In the genomic region with DNA sequence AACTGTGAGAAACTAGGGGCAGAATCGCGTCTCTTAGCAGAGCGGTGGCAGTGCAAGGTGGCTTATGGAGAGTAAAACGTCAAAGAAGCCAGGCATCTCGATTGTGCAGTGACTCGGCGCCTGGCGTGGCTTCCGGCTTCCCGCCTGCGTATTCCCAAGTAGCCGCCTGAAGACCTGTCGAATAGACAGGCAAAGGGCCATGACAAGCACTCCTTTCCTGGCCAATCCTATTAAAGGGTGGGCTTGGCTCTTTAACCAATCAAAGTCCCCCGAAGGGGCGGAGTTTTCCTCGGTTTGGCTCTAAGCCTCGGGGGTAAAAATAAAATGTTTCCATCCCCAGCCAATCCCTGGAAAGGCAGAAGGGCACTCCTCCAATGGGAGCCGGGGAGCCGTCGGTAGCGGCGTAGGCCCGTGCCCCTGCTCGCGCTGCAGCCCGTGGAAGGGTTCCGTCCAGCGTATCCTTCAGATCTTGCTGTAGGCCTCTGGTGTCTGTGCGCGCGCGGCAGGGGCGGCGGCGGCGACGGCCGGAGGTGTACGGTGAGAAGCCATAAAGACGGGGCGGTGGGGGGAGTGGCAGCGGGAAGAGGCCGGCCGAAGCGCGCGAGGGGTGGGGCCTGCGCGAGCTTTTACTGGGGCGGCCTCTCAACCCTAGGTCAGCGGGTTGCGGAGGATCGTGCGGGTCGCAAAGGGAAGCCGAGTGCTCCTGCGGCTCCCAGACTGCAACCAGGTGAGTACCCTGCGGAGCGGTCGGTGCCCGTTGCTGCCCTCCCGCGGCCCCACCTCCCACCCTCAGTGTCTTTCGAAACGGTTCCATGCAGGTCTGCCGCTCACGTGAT, we compare ENCODE assay signal across 8 cellular contexts. TPM values are rescaled to one million over a fixed set of nuclear protein-coding genes. Genes with fewer than 3 reads are reported as not detected.
A peak's percentile ranks its signal among the peaks of the same experiment; 100 is the strongest.
DNase-seq lines count a peak whose midpoint lies in the region; TF ChIP-seq lines count a peak whose summit lies in the region.

A gene with protein sequence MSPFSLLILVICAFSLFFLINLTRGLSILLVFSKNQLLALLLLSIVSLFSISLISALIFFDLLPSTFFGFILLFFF (plus strand): TSS at position 395 of the 836 bp plus-strand sequence. CDS start 30,131 bp downstream, outside the sequence.

- no peak within 1 kb of the TSS for H3K23ac ChIP-seq in H9 (ENCODE audit: insufficient read length, low read depth, low read length)

- H4K8ac ChIP-seq in H9 (replicated peaks; ENCODE audit: insufficient read length, low read depth, low read length) = no peak within 1 kb of the TSS

- peaks cover 0 to 4% (median 2%) of the 10 kb centered on the region in 3 experiments; a peak in 4 of 7 replicates for H3K36me3 Mint-ChIP-seq in H9 (ENCODE audit: insufficient read depth in 1 of 3, low read depth in 3 of 3)

- H3K4me1 ChIP-seq in ES-I3 (ENCODE audit: insufficient read depth, low read length) = no peaks in the 10 kb centered on the region; the same call in 1 of the 2 replicates
- H3K4me1 ChIP-seq in H9 (ENCODE audit: insufficient read depth, low read length) = no peaks in the 10 kb centered on the region
- peaks cover 2 to 16% (median 9%) of the 10 kb centered on the region in 5 donors for H3K4me1 ChIP-seq in subcutaneous abdominal adipose tissue (ENCODE audit: control insufficient read depth in 5 of 5, insufficient read depth in 5 of 5, low read length in 5 of 5)

- no peaks in the 10 kb centered on the region for H3K79me2 ChIP-seq in H9 (ENCODE audit: insufficient read depth, low read length)
- H3K79me2 ChIP-seq in neural cell (replicated peaks; ENCODE audit: insufficient read depth, low read length) = peaks cover 8% of the 10 kb centered on the region

- peak within 1 kb of the TSS; percentile 87 to 93 for H3K4me3 Mint-ChIP-seq in H9

- peak within 1 kb of the TSS; percentile 82 for H3K27ac ChIP-seq in H9 (ENCODE audit: insufficient read length, low read depth, low read length)
- peak within 1 kb of the TSS; percentile 84 for H3K27ac ChIP-seq in neural cell (ENCODE audit: low read length)
- H3K27ac ChIP-seq in subcutaneous abdominal adipose tissue (ENCODE audit: low read depth, low read length) = peak within 1 kb of the TSS; percentile 78

- H2AFZ ChIP-seq in H9 (ENCODE audit: low read length) = no peak within 1 kb of the TSS
- peak within 1 kb of the TSS; percentile 51 for H2AFZ ChIP-seq in neural cell (ENCODE audit: low read depth, low read length)

- peaks cover 52 to 66% of the 10 kb centered on the region in 2 experiments for H3K9me3 Mint-ChIP-seq in H9

- H3K23me2 ChIP-seq in H9 (ENCODE audit: insufficient read length, low read depth, low read length, poor library complexity, severe bottlenecking) = peaks cover 5% of the 10 kb centered on the region

- no peaks in the 10 kb centered on the region for H3K79me1 ChIP-seq in H9 (ENCODE audit: insufficient read depth, low read depth, low read length, poor library complexity, severe bottlenecking)

- peak within 1 kb of the TSS; percentile 80 for H3K9ac ChIP-seq in ES-I3 (ENCODE audit: low read depth, low read length)
- H3K9ac ChIP-seq in H9 (ENCODE audit: extremely low read depth, insufficient read length, low read length) = peak within 1 kb of the TSS; percentile 55
- peak within 1 kb of the TSS; percentile 80 for H3K9ac ChIP-seq in neural cell (ENCODE audit: low read length)
- peak within 1 kb of the TSS; percentile 25 to 70 (median 67) for H3K9ac ChIP-seq in subcutaneous abdominal adipose tissue (ENCODE audit: low read length in 5 of 5)

- no peak within 1 kb of the TSS for H4K5ac ChIP-seq in H9 (ENCODE audit: insufficient read length, low read depth, low read length)

- no peak within 1 kb of the TSS for H2BK12ac ChIP-seq in H9 (ENCODE audit: insufficient read length, low read depth, low read length)

- H2BK20ac ChIP-seq in H9 (ENCODE audit: low read depth, low read length, poor library complexity, severe bottlenecking) = no peak within 1 kb of the TSS

- no peak within 1 kb of the TSS for H3K4ac ChIP-seq in H9 (ENCODE audit: low read depth, low read length)

- H3K4me2 ChIP-seq in H9 (ENCODE audit: insufficient read depth, insufficient read length, low read length) (peak within 1 kb of the TSS; percentile 78), neural cell (ENCODE audit: low read length) (peak within 1 kb of the TSS; percentile 76)

- H3K14ac ChIP-seq in H9 (ENCODE audit: insufficient read depth, low read length) = no peak within 1 kb of the TSS

- no peaks in the 10 kb centered on the region for H3K9me3 ChIP-seq in ES-I3 (ENCODE audit: control insufficient read depth, insufficient read depth, low read length)
- H3K9me3 ChIP-seq in H9 (ENCODE audit: control insufficient read depth, low read depth, low read length) = peaks cover 27% of the 10 kb centered on the region
- H3K9me3 ChIP-seq in MG63 = no peaks in the 10 kb centered on the region
- H3K9me3 ChIP-seq in neural cell (ENCODE audit: low read length) = no peaks in the 10 kb centered on the region
- H3K9me3 ChIP-seq in subcutaneous abdominal adipose tissue (ENCODE audit: control insufficient read depth in 5 of 5, low read length in 5 of 5) = no peaks in the 10 kb centered on the region

- no peak within 1 kb of the TSS for H2BK15ac ChIP-seq in H9 (ENCODE audit: low read depth, low read length)

- H3K27me3 ChIP-seq in H9 (ENCODE audit: insufficient read depth, low read length) (no peaks in the 10 kb centered on the region), MG63 (no peaks in the 10 kb centered on the region), neural cell (ENCODE audit: insufficient read depth, low read depth, low read length) (no peaks in the 10 kb centered on the region), subcutaneous abdominal adipose tissue (ENCODE audit: control insufficient read depth in 5 of 5, insufficient read depth in 4 of 5, low read length in 5 of 5) (peaks cover 0 to 10% (median 3%) of the 10 kb centered on the region in 5 donors)

- no peaks in the 10 kb centered on the region for H3F3A ChIP-seq in neural cell (ENCODE audit: insufficient read depth, low read length, poor library complexity, severe bottlenecking)

- no peak within 1 kb of the TSS for H2BK120ac ChIP-seq in H9 (ENCODE audit: low read depth, low read length, poor library complexity, severe bottlenecking)

- H3K27me3 Mint-ChIP-seq in H9 (ENCODE audit: low read depth) = no peaks in the 10 kb centered on the region; the same call in 1 of the 2 replicates

- H3K18ac ChIP-seq in H9 (ENCODE audit: insufficient read length, low read depth, low read length) = peak within 1 kb of the TSS; percentile 45

- H3K36me3 ChIP-seq in ES-I3 (ENCODE audit: insufficient read depth, low read length) (no peaks in the 10 kb centered on the region), MG63 (no peaks in the 10 kb centered on the region; the same call in 1 of the 2 replicates), neural cell (ENCODE audit: insufficient read depth, low read length) (no peaks in the 10 kb centered on the region), subcutaneous abdominal adipose tissue (ENCODE audit: control insufficient read depth in 5 of 5, insufficient read depth in 5 of 5, low read length in 5 of 5) (no peaks in the 10 kb centered on the region)

- TF ChIP-seq EP300 in neural cell (conservative IDR thresholded peaks at IDR 0.05; ENCODE audit: poor library complexity, severe bottlenecking) = no peak

- TF ChIP-seq CTCF in H9 (conservative IDR thresholded peaks at IDR 0.05) (peak; percentile 19; the same call in 1 of the 3 replicates), foreskin fibroblast (IDR thresholded peaks at IDR 0.05; ENCODE audit: low read depth, low read length) (no peak), neural cell (IDR thresholded peaks at IDR 0.05; ENCODE audit: poor library complexity, severe bottlenecking) (peak; percentile 32)

- H2AK5ac ChIP-seq in H9 (ENCODE audit: insufficient read length, low read length) = no peak within 1 kb of the TSS

- H2BK5ac ChIP-seq in H9 (ENCODE audit: insufficient read length, low read length) = no peak within 1 kb of the TSS

- H4K20me1 ChIP-seq in H9 (ENCODE audit: control insufficient read depth, insufficient read depth, insufficient read length) (no peaks in the 10 kb centered on the region), neural cell (ENCODE audit: insufficient read depth) (no peaks in the 10 kb centered on the region)

- no peak within 1 kb of the TSS for H3T11ph ChIP-seq in H9 (ENCODE audit: low read length)

- H4K91ac ChIP-seq in H9 (ENCODE audit: insufficient read length, low read depth, low read length) = no peak within 1 kb of the TSS

- DNase-seq in H9 (peak; percentile 93), MG63 (peak; percentile 88), SIG-M5 (lab: John Stamatoyannopoulos, UW) (peak; percentile 78), foreskin fibroblast (peak; percentile 89 to 92)
- peak; percentile 59 for DNase-seq in activated gamma-delta T cell treated with anti-CD3 and anti-CD28 coated beads, Interleukin-2, amount 50 U/mL, for 16 hours (ENCODE audit: low read depth)

- no CpG with 5 or more reads among the region's 67 CpGs for WGBS in H9 (ENCODE audit: extremely low coverage, insufficient read length, low lambda C conversion rate)

- peak within 1 kb of the TSS; percentile 31 to 96 (median 95); a peak in 6 of 7 replicates for H3K27ac Mint-ChIP-seq in H9

- TF ChIP-seq RAD21 in neural cell (conservative IDR thresholded peaks at IDR 0.05) = no peak

- peaks cover 0 to 4% of the 10 kb centered on the region in 2 experiments; a peak in 1 of 4 replicates for H3K4me1 Mint-ChIP-seq in H9

- H3K56ac ChIP-seq in H9 (ENCODE audit: insufficient read length, low read depth, low read length) = no peak within 1 kb of the TSS

- peak within 1 kb of the TSS; percentile 72 for H3K4me3 ChIP-seq in MG63
- peak within 1 kb of the TSS; percentile 67 to 84 for H3K4me3 ChIP-seq in foreskin fibroblast (ENCODE audit: low read depth in 1 of 2, low read length in 2 of 2)
- H3K4me3 ChIP-seq in neural cell (ENCODE audit: low read length) = peak within 1 kb of the TSS; percentile 80
- H3K4me3 ChIP-seq in subcutaneous abdominal adipose tissue (ENCODE audit: low read depth in 1 of 5, low read length in 5 of 5) = peak within 1 kb of the TSS; percentile 71 to 83 (median 75)

- H3K9me2 ChIP-seq in neural cell (ENCODE audit: insufficient read depth, low read length) = no peaks in the 10 kb centered on the region

TF ChIP-seq in neural cell, 6 proteins besides CTCF, POLR2A, EP300 and RAD21 (continues in another document):
- no peak for TF ChIP-seq TAF1 (IDR thresholded peaks at IDR 0.05; ENCODE audit: low read depth)
- no peak for TF ChIP-seq SMC3 (conservative IDR thresholded peaks at IDR 0.05; ENCODE audit: poor library complexity)
- peak; percentile 74 for TF ChIP-seq POLR2AphosphoS5 (IDR thresholded peaks at IDR 0.05)

RNA-seq across cellular contexts. Expression of the gene that starts here (rescaled TPM):
- total RNA-seq in H9 (2021) = 6.3 and 7.7 TPM in 2 replicates
- total RNA-seq in MG63 (2014; rRNA removed; shearing (Covaris generic); ENCODE audit: low replicate concordance) = 1.7 and 4.4 TPM in 2 replicates
- 35.4 and 37.5 TPM in 2 replicates for polyA plus RNA-seq in neural cell
- polyA minus RNA-seq in neural cell = 46.0 and 53.7 TPM in 2 replicates

Comparison
In these comparisons a context has a peak if more than half of its experiments do, and no peak if none do; other contexts are left out.
1. Peak in every context shown above with its lines: DNase-seq, H3K4me3 ChIP-seq and H3K27ac ChIP-seq.